Comparison of ENCODE assay signal across 1 cellular context in the genomic region with DNA sequence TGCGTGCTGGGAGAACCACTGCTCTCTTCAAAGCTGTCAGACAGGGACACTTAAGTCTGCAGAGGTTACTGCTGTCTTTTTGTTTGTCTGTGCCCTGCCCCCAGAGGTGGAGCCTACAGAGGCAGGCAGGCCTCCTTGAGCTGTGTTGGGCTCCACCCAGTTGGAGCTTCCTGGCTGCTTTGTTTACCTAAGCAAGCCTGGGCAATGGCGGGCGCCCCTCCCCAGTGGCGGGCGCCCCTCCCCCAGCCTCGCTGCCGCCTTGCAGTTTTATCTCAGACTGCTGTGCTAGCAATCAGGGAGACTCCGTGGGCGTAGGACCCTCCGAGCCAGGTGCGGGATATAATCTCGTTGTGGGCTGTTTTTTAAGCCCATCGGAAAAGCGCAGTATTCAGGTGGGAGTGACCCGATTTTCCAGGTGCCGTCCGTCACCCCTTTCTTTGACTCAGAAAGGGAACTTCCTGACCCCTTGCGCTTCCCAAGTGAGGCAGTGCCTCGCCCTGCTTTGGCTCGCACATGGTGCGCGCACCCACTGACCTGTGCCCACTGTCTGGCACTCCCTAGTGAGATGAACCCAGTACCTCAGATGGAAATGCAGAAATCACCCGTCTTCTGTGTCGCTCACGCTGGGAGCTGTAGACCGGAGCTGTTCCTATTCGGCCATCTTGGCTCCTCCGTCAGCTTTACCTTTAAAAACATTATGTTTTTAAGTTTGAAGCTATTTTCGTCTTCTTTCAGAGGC.
A peak's percentile ranks its signal among the peaks of the same experiment; 100 is the strongest.
TF ChIP-seq lines count a peak whose summit lies in the region.

No MANE protein-coding gene starts in this region.

TF ChIP-seq in K562, 482 proteins besides CTCF, POLR2A, EP300 and RAD21 (continued from another document):
- TF ChIP-seq, protein P1, sequence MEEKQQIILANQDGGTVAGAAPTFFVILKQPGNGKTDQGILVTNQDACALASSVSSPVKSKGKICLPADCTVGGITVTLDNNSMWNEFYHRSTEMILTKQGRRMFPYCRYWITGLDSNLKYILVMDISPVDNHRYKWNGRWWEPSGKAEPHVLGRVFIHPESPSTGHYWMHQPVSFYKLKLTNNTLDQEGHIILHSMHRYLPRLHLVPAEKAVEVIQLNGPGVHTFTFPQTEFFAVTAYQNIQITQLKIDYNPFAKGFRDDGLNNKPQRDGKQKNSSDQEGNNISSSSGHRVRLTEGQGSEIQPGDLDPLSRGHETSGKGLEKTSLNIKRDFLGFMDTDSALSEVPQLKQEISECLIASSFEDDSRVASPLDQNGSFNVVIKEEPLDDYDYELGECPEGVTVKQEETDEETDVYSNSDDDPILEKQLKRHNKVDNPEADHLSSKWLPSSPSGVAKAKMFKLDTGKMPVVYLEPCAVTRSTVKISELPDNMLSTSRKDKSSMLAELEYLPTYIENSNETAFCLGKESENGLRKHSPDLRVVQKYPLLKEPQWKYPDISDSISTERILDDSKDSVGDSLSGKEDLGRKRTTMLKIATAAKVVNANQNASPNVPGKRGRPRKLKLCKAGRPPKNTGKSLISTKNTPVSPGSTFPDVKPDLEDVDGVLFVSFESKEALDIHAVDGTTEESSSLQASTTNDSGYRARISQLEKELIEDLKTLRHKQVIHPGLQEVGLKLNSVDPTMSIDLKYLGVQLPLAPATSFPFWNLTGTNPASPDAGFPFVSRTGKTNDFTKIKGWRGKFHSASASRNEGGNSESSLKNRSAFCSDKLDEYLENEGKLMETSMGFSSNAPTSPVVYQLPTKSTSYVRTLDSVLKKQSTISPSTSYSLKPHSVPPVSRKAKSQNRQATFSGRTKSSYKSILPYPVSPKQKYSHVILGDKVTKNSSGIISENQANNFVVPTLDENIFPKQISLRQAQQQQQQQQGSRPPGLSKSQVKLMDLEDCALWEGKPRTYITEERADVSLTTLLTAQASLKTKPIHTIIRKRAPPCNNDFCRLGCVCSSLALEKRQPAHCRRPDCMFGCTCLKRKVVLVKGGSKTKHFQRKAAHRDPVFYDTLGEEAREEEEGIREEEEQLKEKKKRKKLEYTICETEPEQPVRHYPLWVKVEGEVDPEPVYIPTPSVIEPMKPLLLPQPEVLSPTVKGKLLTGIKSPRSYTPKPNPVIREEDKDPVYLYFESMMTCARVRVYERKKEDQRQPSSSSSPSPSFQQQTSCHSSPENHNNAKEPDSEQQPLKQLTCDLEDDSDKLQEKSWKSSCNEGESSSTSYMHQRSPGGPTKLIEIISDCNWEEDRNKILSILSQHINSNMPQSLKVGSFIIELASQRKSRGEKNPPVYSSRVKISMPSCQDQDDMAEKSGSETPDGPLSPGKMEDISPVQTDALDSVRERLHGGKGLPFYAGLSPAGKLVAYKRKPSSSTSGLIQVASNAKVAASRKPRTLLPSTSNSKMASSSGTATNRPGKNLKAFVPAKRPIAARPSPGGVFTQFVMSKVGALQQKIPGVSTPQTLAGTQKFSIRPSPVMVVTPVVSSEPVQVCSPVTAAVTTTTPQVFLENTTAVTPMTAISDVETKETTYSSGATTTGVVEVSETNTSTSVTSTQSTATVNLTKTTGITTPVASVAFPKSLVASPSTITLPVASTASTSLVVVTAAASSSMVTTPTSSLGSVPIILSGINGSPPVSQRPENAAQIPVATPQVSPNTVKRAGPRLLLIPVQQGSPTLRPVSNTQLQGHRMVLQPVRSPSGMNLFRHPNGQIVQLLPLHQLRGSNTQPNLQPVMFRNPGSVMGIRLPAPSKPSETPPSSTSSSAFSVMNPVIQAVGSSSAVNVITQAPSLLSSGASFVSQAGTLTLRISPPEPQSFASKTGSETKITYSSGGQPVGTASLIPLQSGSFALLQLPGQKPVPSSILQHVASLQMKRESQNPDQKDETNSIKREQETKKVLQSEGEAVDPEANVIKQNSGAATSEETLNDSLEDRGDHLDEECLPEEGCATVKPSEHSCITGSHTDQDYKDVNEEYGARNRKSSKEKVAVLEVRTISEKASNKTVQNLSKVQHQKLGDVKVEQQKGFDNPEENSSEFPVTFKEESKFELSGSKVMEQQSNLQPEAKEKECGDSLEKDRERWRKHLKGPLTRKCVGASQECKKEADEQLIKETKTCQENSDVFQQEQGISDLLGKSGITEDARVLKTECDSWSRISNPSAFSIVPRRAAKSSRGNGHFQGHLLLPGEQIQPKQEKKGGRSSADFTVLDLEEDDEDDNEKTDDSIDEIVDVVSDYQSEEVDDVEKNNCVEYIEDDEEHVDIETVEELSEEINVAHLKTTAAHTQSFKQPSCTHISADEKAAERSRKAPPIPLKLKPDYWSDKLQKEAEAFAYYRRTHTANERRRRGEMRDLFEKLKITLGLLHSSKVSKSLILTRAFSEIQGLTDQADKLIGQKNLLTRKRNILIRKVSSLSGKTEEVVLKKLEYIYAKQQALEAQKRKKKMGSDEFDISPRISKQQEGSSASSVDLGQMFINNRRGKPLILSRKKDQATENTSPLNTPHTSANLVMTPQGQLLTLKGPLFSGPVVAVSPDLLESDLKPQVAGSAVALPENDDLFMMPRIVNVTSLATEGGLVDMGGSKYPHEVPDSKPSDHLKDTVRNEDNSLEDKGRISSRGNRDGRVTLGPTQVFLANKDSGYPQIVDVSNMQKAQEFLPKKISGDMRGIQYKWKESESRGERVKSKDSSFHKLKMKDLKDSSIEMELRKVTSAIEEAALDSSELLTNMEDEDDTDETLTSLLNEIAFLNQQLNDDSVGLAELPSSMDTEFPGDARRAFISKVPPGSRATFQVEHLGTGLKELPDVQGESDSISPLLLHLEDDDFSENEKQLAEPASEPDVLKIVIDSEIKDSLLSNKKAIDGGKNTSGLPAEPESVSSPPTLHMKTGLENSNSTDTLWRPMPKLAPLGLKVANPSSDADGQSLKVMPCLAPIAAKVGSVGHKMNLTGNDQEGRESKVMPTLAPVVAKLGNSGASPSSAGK (IDR thresholded peaks at IDR 0.05): peak; percentile 47; the same call in 1 of the 2 replicates
- TF ChIP-seq EP400 (IDR thresholded peaks at IDR 0.05): peak; percentile 43
- peak; percentile 65 for TF ChIP-seq TAF9B (IDR thresholded peaks at IDR 0.05; ENCODE audit: partially characterized antibody)
